Comparison of ENCODE assay signal across 1 cellular context in the genomic region with DNA sequence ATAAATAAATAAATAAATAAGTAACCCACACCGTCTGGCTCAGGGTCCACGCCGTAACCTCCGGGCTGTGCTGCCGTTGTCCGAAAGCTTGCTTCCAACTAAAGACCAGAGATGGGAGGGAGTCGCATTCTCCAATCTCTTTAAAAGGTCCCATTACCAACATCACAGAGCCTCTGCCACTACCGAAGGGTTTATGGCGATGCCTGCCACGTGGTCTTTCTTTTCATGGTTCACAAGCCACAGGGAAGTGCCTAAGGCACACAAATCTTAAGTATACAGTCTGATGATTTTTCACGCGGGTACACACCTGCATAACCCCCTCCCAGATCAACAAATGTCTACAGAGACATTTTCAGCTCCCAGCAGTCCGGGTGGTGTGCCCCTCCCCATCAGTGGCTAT.
TF ChIP-seq lines count a peak whose summit lies in the region.

No MANE protein-coding gene starts in this region.

TF ChIP-seq in H1, 55 proteins besides CTCF, POLR2A, EP300 and RAD21:
- TF ChIP-seq HDAC6 (IDR thresholded peaks at IDR 0.05; ENCODE audit: low read depth, low read length): no peak
- no peak for TF ChIP-seq SUZ12 (IDR thresholded peaks at IDR 0.05; ENCODE audit: low read length)
- no peak for TF ChIP-seq HDAC2 (IDR thresholded peaks at IDR 0.05; ENCODE audit: borderline replicate concordance in 1 of 2, low read depth in 2 of 2, low read length in 2 of 2)
- TF ChIP-seq CHD1 (IDR thresholded peaks at IDR 0.05; ENCODE audit: low read depth, low read length): no peak
- TF ChIP-seq, protein P1, sequence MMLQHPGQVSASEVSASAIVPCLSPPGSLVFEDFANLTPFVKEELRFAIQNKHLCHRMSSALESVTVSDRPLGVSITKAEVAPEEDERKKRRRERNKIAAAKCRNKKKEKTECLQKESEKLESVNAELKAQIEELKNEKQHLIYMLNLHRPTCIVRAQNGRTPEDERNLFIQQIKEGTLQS (IDR thresholded peaks at IDR 0.05; ENCODE audit: insufficient read depth, low read depth, low read length): no peak
- TF ChIP-seq, protein P2, sequence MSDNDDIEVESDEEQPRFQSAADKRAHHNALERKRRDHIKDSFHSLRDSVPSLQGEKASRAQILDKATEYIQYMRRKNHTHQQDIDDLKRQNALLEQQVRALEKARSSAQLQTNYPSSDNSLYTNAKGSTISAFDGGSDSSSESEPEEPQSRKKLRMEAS (IDR thresholded peaks at IDR 0.05): peak; percentile 62
TF ChIP-seq in H1: peak in this region for 1.
